ENCODE assay signal across 14 cellular contexts in genomic region chr4:80173841-80174240, GRCh38. TPM values are rescaled to one million over a fixed set of nuclear protein-coding genes. Genes with fewer than 3 reads are reported as not detected.
A peak's percentile ranks its signal among the peaks of the same experiment; 100 is the strongest.
DNase-seq lines count a peak whose midpoint lies in the region; ATAC-seq and TF ChIP-seq lines count a peak whose summit lies in the region.
"Had no signal": no experiment of that assay in that cellular context is flagged by ENCODE, and none has a peak within 500 bp of the region (broad histone marks: within the 10 kb centered on the region; RNA-seq: fewer than 3 reads in every experiment).

No MANE protein-coding gene starts in this region.

- no peak overlapping the region for H3K27ac ChIP-seq in mammary epithelial cell (ENCODE audit: insufficient read depth, low read depth, low read length)
- H3K27ac ChIP-seq: HL-60, left ventricle myocardium inferior, pancreas, suprapubic skin had no signal

- H3K4me3 ChIP-seq in mammary epithelial cell (replicated peaks in 1 of 3; ENCODE audit: insufficient read depth in 1 of 3, low read depth in 2 of 3, low read length in 3 of 3) (no peak overlapping the region), epithelial cell of esophagus (ENCODE audit: low read length) (no peak overlapping the region)
- H3K4me3 ChIP-seq: left ventricle myocardium inferior, pancreas, suprapubic skin had no signal

- no peaks in the 10 kb centered on the region for H3K27me3 ChIP-seq in mammary epithelial cell (ENCODE audit: insufficient read depth, low read length)
- H3K27me3 ChIP-seq: suprapubic skin had no signal

- H3K4me1 ChIP-seq in mammary epithelial cell (ENCODE audit: insufficient read depth, low read length), result peaks cover 21% of the 10 kb centered on the region
- H3K4me1 ChIP-seq: left ventricle myocardium inferior, pancreas had no signal

- H3K9me3 ChIP-seq in mammary epithelial cell (replicated peaks; ENCODE audit: insufficient read depth, low read length), result peaks cover 6% of the 10 kb centered on the region
- H3K9me3 ChIP-seq: pancreas, suprapubic skin had no signal

- H3K4me3 Mint-ChIP-seq in MCF 10A (ENCODE audit: unreplicated experiment), result no peak overlapping the region

- DNase-seq in MCF 10A (ENCODE audit: unreplicated experiment), result peak; percentile 61
- DNase-seq in mammary epithelial cell, result no peak
- peak; percentile 88 for DNase-seq in RKO (ENCODE audit: low spot score)
- DNase-seq in epithelial cell of esophagus (ENCODE audit: low read depth), result peak; percentile 54
- peak; percentile 69 for DNase-seq in stromal cell of bone marrow (ENCODE audit: low read depth)
- DNase-seq in hippocampal formation (lab: John Stamatoyannopoulos, UW), result no peak
- no peak for DNase-seq in NCI-H1417 treated with DMSO at 0.1 percent for 48 hours (lab: John Stamatoyannopoulos, UW)
- DNase-seq: activated T-cell treated with anti-CD3 and anti-CD28 coated beads, Interleukin-2, amount 50 U/mL, for 1 hour; left ventricle myocardium inferior; NCI-H146; pancreas had no signal

- H3K27ac Mint-ChIP-seq in MCF 10A (ENCODE audit: low read depth, unreplicated experiment), result no peak overlapping the region

- no peaks in the 10 kb centered on the region for H3K36me3 Mint-ChIP-seq in MCF 10A (ENCODE audit: insufficient read depth, unreplicated experiment)

- POLR2A ChIA-PET in MCF 10A (lab: Yijun Ruan, JAX), result interaction anchor here (0.8 to 1.1 kb wide), 2 partner anchors 101 to 107 kb away, joined by 3 read pairs; partner anchors contain the start of gene ANTXR2

- H3K9me3 Mint-ChIP-seq in MCF 10A (ENCODE audit: unreplicated experiment), result no peaks in the 10 kb centered on the region

- dilution Hi-C loops in mammary epithelial cell (cut with HindIII; ENCODE audit: low sequenced_read_pairs), result loop anchor here (5.0 kb wide), 1 partner anchor 37 kb away; no protein-coding TSS in a partner anchor

- CTCF ChIA-PET in MCF 10A (lab: Yijun Ruan, JAX), result interaction anchor here (0.6 to 3.0 kb wide), 2 partner anchors 9 to 1365 kb away, joined by 4 to 10 read pairs; no protein-coding TSS in a partner anchor
- CTCF ChIA-PET in mammary epithelial cell (lab: Charles Lee; ENCODE audit: low non-redundant PET), result no interaction called here

- no TSS peak for BruUV-seq in MCF 10A (replicated peaks; lab: Mats Ljungman, UMichigan)
- no TSS peak for BruUV-seq in mammary epithelial cell (replicated peaks; lab: Mats Ljungman, UMichigan)

- H3K27me3 Mint-ChIP-seq in MCF 10A (ENCODE audit: insufficient read depth, unreplicated experiment), result no peaks in the 10 kb centered on the region

- ATAC-seq in HG02870 (IDR thresholded peaks at IDR 0.05; ENCODE audit: unreplicated experiment), result no peak
- ATAC-seq: pancreas had no signal

- no peaks in the 10 kb centered on the region for H3K36me3 ChIP-seq in mammary epithelial cell (ENCODE audit: insufficient read depth, low read length)
- H3K36me3 ChIP-seq: left ventricle myocardium inferior, pancreas, suprapubic skin had no signal

- intact Hi-C loops in MCF 10A (cut with micrococcal nuclease), result no loop called here
- intact Hi-C loops in mammary epithelial cell (cut with micrococcal nuclease), result no loop called here

- H3K9ac ChIP-seq in mammary epithelial cell (ENCODE audit: insufficient read depth, low read length), result no peak overlapping the region

- no peaks in the 10 kb centered on the region for H4K20me1 ChIP-seq in mammary epithelial cell (ENCODE audit: insufficient read depth, low read length)

- no peak overlapping the region for H2AFZ ChIP-seq in mammary epithelial cell (ENCODE audit: low read depth, low read length)

- H3K79me2 ChIP-seq in mammary epithelial cell (ENCODE audit: insufficient read depth, low read length), result no peaks in the 10 kb centered on the region

- WGBS in mammary epithelial cell (ENCODE audit: low coverage, missing lambda C conversion rate), result 88% methylated on average over 2 of the region's 2 CpGs

- in situ Hi-C loops in mammary epithelial cell (cut with MboI; ENCODE audit: low sequenced_read_pairs in 2 of 2), result no loop called here

- no peak overlapping the region for H3K4me2 ChIP-seq in mammary epithelial cell (ENCODE audit: insufficient read depth, low read depth, low read length)

- H3K4me1 Mint-ChIP-seq in MCF 10A (ENCODE audit: insufficient read depth, unreplicated experiment), result peaks cover 5% of the 10 kb centered on the region

- TF ChIP-seq CTCF in MCF 10A (IDR thresholded peaks at IDR 0.05; ENCODE audit: unreplicated experiment) (no peak), mammary epithelial cell (conservative IDR thresholded peaks at IDR 0.05 in 1 of 2, IDR thresholded peaks at IDR 0.05 in 1 of 2; ENCODE audit: extremely low read depth in 1 of 2, insufficient read depth in 1 of 2, low read depth in 1 of 2, low read length in 2 of 2) (no peak), epithelial cell of esophagus (IDR thresholded peaks at IDR 0.05; ENCODE audit: insufficient read depth, low read depth, low read length, missing control alignments) (no peak)

RNA-seq across cellular contexts. Expression of gene PRDM8, which starts 23.5 kb away (rescaled TPM):
- total RNA-seq in MCF 10A (2022) (4.8 and 4.9 TPM in 2 replicates), mammary epithelial cell (1 to 10 TPM in 1 of 2 donors, under 1 TPM in 1; 0.33 to 8.0 TPM)
- 3.8 TPM for polyA plus RNA-seq in mammary epithelial cell
- polyA minus RNA-seq in mammary epithelial cell, result 31.5 TPM

Comparison
In these comparisons a context has a peak if more than half of its experiments do, and no peak if none do; other contexts are left out.
1. DNase-seq: peak in MCF 10A (single experiment), RKO (single experiment), epithelial cell of esophagus (single experiment) and stromal cell of bone marrow (single experiment); none in mammary epithelial cell (single experiment), hippocampal formation (0 of 2) and NCI-H1417 treated with DMSO at 0.1 percent for 48 hours (single experiment).